In genomic region chr20:35600176-35600995, GRCh38 we compare ENCODE assay signal across 11 cellular contexts. TPM values are rescaled to one million over a fixed set of nuclear protein-coding genes. Genes with fewer than 3 reads are reported as not detected.
DNase-seq lines count a peak whose midpoint lies in the region; ATAC-seq and TF ChIP-seq lines count a peak whose summit lies in the region.
"Had no signal": no experiment of that assay in that cellular context is flagged by ENCODE, and none has a peak within 500 bp of the region (broad histone marks: within the 10 kb centered on the region; RNA-seq: fewer than 3 reads in every experiment).

No MANE protein-coding gene starts in this region.

- peaks cover 9% of the 10 kb centered on the region for H3K4me1 Mint-ChIP-seq in WTC11

- H3K9me2 ChIP-seq in hepatocyte (replicated peaks; ENCODE audit: insufficient read depth) (no peaks in the 10 kb centered on the region), PC-9 (ENCODE audit: insufficient read depth) (no peaks in the 10 kb centered on the region)

- no peak for TF ChIP-seq CTCF in WTC11 (IDR thresholded peaks at IDR 0.05)
- no peak for TF ChIP-seq CTCF in hepatocyte (IDR thresholded peaks at IDR 0.05; ENCODE audit: poor library complexity)
- no peak for TF ChIP-seq CTCF in PC-9 (conservative IDR thresholded peaks at IDR 0.05)

- H3K4me3 Mint-ChIP-seq in WTC11 = peak overlapping the region; percentile 76

- CTCF ChIA-PET in WTC11 (lab: Charles Lee) = interaction anchor here (0.7 to 2.1 kb wide), 14 partner anchors 11 to 602 kb away, joined by 3 to 62 read pairs (median 6); partner anchors contain the start of genes ERGIC3, SCAND1 and SPAG4
- CTCF ChIA-PET in PC-9 (lab: Charles Lee) = interaction anchor here (0.6 kb wide), 1 partner anchor 14 kb away, joined by 3 read pairs; no protein-coding TSS in a partner anchor

- no TSS peak for BruUV-seq in PC-9 (replicated peaks; lab: Mats Ljungman, UMichigan)

- H3K4me2 ChIP-seq in BLaER1 treated with 17β-estradiol and CSF1 and Interleukin-3, amounts not matched to agents 10 nM and 100 nM = peak overlapping the region in 8 of 11 experiments; percentile 81 to 91 (median 86); a peak in 12 of 22 replicates
- peak overlapping the region; percentile 98 for H3K4me2 ChIP-seq in hepatocyte
- H3K4me2 ChIP-seq in PC-9 = no peak overlapping the region

- H3K9me3 Mint-ChIP-seq in WTC11 = no peaks in the 10 kb centered on the region

- no peaks in the 10 kb centered on the region for H3K9me3 ChIP-seq in BLaER1 treated with 17β-estradiol and CSF1 and Interleukin-3, amounts not matched to agents 10 nM and 100 nM (replicated peaks in 1 of 11)
- H3K9me3 ChIP-seq in hepatocyte (ENCODE audit: low read depth) = no peaks in the 10 kb centered on the region
- H3K9me3 ChIP-seq in PC-9 (ENCODE audit: insufficient read depth, low read depth) = no peaks in the 10 kb centered on the region

- peaks cover 0 to 16% (median 0%) of the 10 kb centered on the region in 11 experiments; a peak in 4 of 22 replicates for H4K20me1 ChIP-seq in BLaER1 treated with 17β-estradiol and CSF1 and Interleukin-3, amounts not matched to agents 10 nM and 100 nM
- H4K20me1 ChIP-seq in hepatocyte (ENCODE audit: insufficient read depth, poor library complexity, severe bottlenecking) (no peaks in the 10 kb centered on the region), PC-9 (ENCODE audit: insufficient read depth) (no peaks in the 10 kb centered on the region)

- H3F3A ChIP-seq in PC-9 (ENCODE audit: insufficient read depth, low read depth) = peaks cover 5% of the 10 kb centered on the region; the same call in 1 of the 2 replicates

- H3K9ac ChIP-seq in BLaER1 treated with 17β-estradiol and CSF1 and Interleukin-3, amounts not matched to agents 10 nM and 100 nM = no peak overlapping the region

- peak; percentile 59 for DNase-seq in WTC11 (ENCODE audit: low spot score)
- no peak for DNase-seq in hepatocyte (ENCODE audit: low spot score)
- DNase-seq in posterior vena cava (ENCODE audit: low spot score) = peak; percentile 22
- no peak for DNase-seq in SIG-M5 (lab: John Stamatoyannopoulos, UW)
- DNase-seq in PC-9 = no peak
- DNase-seq in stimulated activated CD4-positive, alpha-beta T cell treated with anti-CD3 and anti-CD28 coated beads, Interleukin-12 subunit alpha, Interleukin-12 subunit beta, amount 100 ng/mL, for 4 hours = no peak
- DNase-seq: activated gamma-delta T cell treated with Interleukin-2 at 50 U/mL for 16 hours, EL, KBM-7 had no signal

- H3K79me2 ChIP-seq in hepatocyte (no peaks in the 10 kb centered on the region), PC-9 (ENCODE audit: low read depth) (peaks cover 13% of the 10 kb centered on the region)

- peak overlapping the region; percentile 52 for H2AFZ ChIP-seq in hepatocyte
- no peak overlapping the region for H2AFZ ChIP-seq in PC-9

- no peaks in the 10 kb centered on the region for H3K36me3 Mint-ChIP-seq in WTC11

- peaks cover 74% of the 10 kb centered on the region for H3K27me3 Mint-ChIP-seq in WTC11 (ENCODE audit: low read depth)

- no peaks in the 10 kb centered on the region for H3K36me3 ChIP-seq in BLaER1 treated with 17β-estradiol and CSF1 and Interleukin-3, amounts not matched to agents 10 nM and 100 nM
- H3K36me3 ChIP-seq in hepatocyte (replicated peaks; ENCODE audit: insufficient read depth, low read depth) = no peaks in the 10 kb centered on the region
- peaks cover 13% of the 10 kb centered on the region; the same call in 1 of the 2 replicates for H3K36me3 ChIP-seq in PC-9 (ENCODE audit: low read depth)

- H3K4me3 ChIP-seq in BLaER1 treated with 17β-estradiol and CSF1 and Interleukin-3, amounts not matched to agents 10 nM and 100 nM = peak overlapping the region in 2 of 10 experiments; percentile 51 to 62; a peak in 5 of 20 replicates
- H3K4me3 ChIP-seq in hepatocyte (peak overlapping the region; percentile 45), PC-9 (no peak overlapping the region)

- peaks cover 5 to 13% (median 12%) of the 10 kb centered on the region in 10 experiments; a peak in 18 of 20 replicates for H3K4me1 ChIP-seq in BLaER1 treated with 17β-estradiol and CSF1 and Interleukin-3, amounts not matched to agents 10 nM and 100 nM
- H3K4me1 ChIP-seq in hepatocyte (ENCODE audit: insufficient read depth) = peaks cover 13% of the 10 kb centered on the region
- H3K4me1 ChIP-seq in PC-9 (replicated peaks; ENCODE audit: insufficient read depth) = 0 out of 2 replicates have a peak, but pooled peaks cover 3% of the 10 kb centered on the region

- no peak overlapping the region for H3K27ac Mint-ChIP-seq in WTC11

- H3K27ac ChIP-seq in BLaER1 treated with 17β-estradiol and CSF1 and Interleukin-3, amounts not matched to agents 10 nM and 100 nM = no peak overlapping the region
- no peak overlapping the region for H3K27ac ChIP-seq in hepatocyte
- H3K27ac ChIP-seq in PC-9 = no peak overlapping the region

- WGBS in hepatocyte (ENCODE audit: low lambda C conversion rate, missing lambda C conversion rate) = 34% methylated on average over 33 of the region's 34 CpGs

- POLR2A ChIA-PET in WTC11 (lab: Charles Lee) (interaction anchor here (0.8 to 1.6 kb wide), 6 partner anchors 15 to 354 kb away, joined by 3 to 8 read pairs (median 4); partner anchors contain the start of genes RBM39, SCAND1 and SPAG4), PC-9 (lab: Charles Lee; ENCODE audit: unreplicated experiment) (no interaction called here)

- peak; percentile 2; the same call in 1 of the 2 replicates for ATAC-seq in WTC11
- ATAC-seq in GM21423 (IDR thresholded peaks at IDR 0.05; ENCODE audit: unreplicated experiment) = no peak

- intact Hi-C loops in posterior vena cava (cut with DNase I) = no loop called here
- intact Hi-C loops in PC-9 (cut with micrococcal nuclease; ENCODE audit: unreplicated experiment) = no loop called here

- H3K27me3 ChIP-seq in BLaER1 treated with 17β-estradiol and CSF1 and Interleukin-3, amounts not matched to agents 10 nM and 100 nM = peaks cover 27 to 45% (median 39%) of the 10 kb centered on the region in 11 experiments
- H3K27me3 ChIP-seq in hepatocyte (peaks cover 32% of the 10 kb centered on the region), PC-9 (ENCODE audit: insufficient read depth, low read depth) (no peaks in the 10 kb centered on the region)

TF ChIP-seq in WTC11, 78 proteins besides CTCF, POLR2A, EP300 and RAD21:
- TF ChIP-seq KAT7 (CRISPR knock-in tag; IDR thresholded peaks at IDR 0.05; ENCODE audit: borderline replicate concordance) (no peak), ATF6 (CRISPR knock-in tag; IDR thresholded peaks at IDR 0.05) (no peak), ZNF138 (CRISPR knock-in tag; conservative IDR thresholded peaks at IDR 0.05) (no peak), ZNF232 (CRISPR knock-in tag; IDR thresholded peaks at IDR 0.05) (0 out of 2 replicates have a peak, but pooled peaks have one; percentile 44), ZNF219 (CRISPR knock-in tag; IDR thresholded peaks at IDR 0.05; ENCODE audit: borderline replicate concordance) (no peak)

RNA-seq across cellular contexts. Expression of gene SPAG4, which starts 15.2 kb away (rescaled TPM):
- total RNA-seq in WTC11 (2021) (3.5 to 8.6 TPM (median 8.4 TPM) in 3 replicates), hepatocyte (7.9 and 11.0 TPM in 2 replicates), posterior vena cava (1 to 10 TPM; 2.1 to 2.8 TPM), PC-9 (2021) (14.1 and 22.9 TPM in 2 replicates)
- 6.6 and 10.5 TPM in 2 replicates for polyA plus RNA-seq in hepatocyte

RNA-seq across cellular contexts. Expression of gene ERGIC3, which starts 58.5 kb away (rescaled TPM):
- total RNA-seq in WTC11 (2021) (168 to 181 TPM (median 179 TPM) in 3 replicates), hepatocyte (369 and 375 TPM in 2 replicates), posterior vena cava (100 to 1,000 TPM; 117 to 154 TPM), PC-9 (2021) (341 and 435 TPM in 2 replicates)
- 298 and 309 TPM in 2 replicates for polyA plus RNA-seq in hepatocyte

Comparison
In these comparisons a context has a peak if more than half of its experiments do, and no peak if none do; other contexts are left out.
1. DNase-seq: peak in WTC11 (single experiment) and posterior vena cava (single experiment); none in hepatocyte (single experiment), SIG-M5 (single experiment), PC-9 (0 of 2) and stimulated activated CD4-positive, alpha-beta T cell treated with anti-CD3 and anti-CD28 coated beads, Interleukin-12 subunit alpha, Interleukin-12 subunit beta, amount 100 ng/mL, for 4 hours (single experiment).